8 cellular contexts compared by ENCODE assay signal in the genomic region with DNA sequence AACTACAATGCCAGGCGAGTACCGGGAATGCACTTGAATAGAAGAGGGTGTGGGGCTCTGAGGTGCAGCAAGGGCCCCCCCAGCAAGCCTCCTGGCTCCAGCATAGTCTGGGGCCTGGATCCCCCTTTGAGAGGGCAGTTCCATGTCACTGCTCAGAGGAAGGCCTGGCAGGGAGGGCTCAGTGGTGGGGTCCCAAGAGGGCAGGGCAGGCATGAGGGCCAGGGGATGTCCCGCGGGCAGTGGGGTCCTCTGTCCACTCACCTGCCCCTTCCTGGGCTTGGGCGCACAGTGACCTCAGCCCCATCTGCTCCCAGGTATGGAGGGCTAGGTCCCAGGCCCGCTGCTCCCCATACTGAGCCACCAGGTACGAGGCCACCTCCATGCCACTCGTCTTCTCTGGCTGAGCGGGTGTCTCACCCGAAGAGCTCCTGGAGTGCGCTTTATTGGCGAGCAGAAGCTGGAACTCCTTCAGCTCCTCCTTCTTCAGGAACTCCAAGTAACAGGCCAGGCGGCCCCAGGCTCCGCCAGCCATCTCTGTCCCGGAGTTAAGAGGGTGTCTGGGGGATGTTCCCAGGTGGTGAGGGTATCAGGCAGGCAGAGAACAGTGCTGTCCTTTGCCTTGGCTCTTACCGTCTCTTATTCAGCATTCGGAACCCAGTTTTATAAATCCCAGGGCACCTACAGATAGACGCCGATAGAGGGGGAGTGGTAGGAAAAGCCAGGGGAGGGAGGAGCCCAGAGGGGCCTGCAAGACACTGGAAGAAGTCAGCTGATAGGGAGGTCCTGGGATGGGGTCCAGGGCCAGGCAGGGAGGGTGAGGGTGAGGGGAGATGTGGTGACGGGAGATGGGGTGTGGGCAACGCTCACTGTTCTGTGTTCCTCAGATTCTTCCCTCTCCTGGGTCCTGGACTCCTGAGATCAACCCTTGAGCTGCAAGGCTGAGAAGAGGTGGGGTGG. TPM values are rescaled to one million over a fixed set of nuclear protein-coding genes. Genes with fewer than 3 reads are reported as not detected.
DNase-seq lines count a peak whose midpoint lies in the region; ATAC-seq, FAIRE-seq and TF ChIP-seq lines count a peak whose summit lies in the region.

No MANE protein-coding gene starts in this region.

- H4K8ac ChIP-seq in mesendoderm (ENCODE audit: low read depth, low read length) = no peak overlapping the region

- DNase-seq in activated T-cell treated with anti-CD3 and anti-CD28 coated beads, Interleukin-2, amount 50 U/mL, for 24 hours = peak; percentile 46
- DNase-seq in activated T-cell treated with anti-CD3 and anti-CD28 coated beads for 4 hours (no peak), Peyer's patch (no peak), fibroblast of lung (ENCODE audit: low read depth in 2 of 2) (no peak), small intestine (no peak), mesendoderm (no peak), HuH-7 (ENCODE audit: low spot score) (no peak)

- no peak overlapping the region for H3K56ac ChIP-seq in mesendoderm (ENCODE audit: low read length)

- H3K4me2 ChIP-seq in fibroblast of lung (ENCODE audit: extremely low read depth, insufficient read depth, low read length) = peak overlapping the region; percentile 88
- H3K4me2 ChIP-seq in mesendoderm (ENCODE audit: low read length) = no peak overlapping the region

- no peaks in the 10 kb centered on the region for H4K20me1 ChIP-seq in fibroblast of lung (ENCODE audit: control insufficient read depth, extremely low read depth, insufficient read depth, low read length)

- H3K4me1 Mint-ChIP-seq in activated T-cell treated with anti-CD3 and anti-CD28 coated beads, Interleukin-2, amount 50 U/mL, for 24 hours (ENCODE audit: low read depth) = peaks cover 78% of the 10 kb centered on the region

- H4K5ac ChIP-seq in mesendoderm (ENCODE audit: low read length) = no peak overlapping the region

- H3K27ac ChIP-seq in Peyer's patch (peak overlapping the region; percentile 72 to 96 (median 87)), fibroblast of lung (ENCODE audit: insufficient read depth, low read length) (peak overlapping the region; percentile 89), small intestine (ENCODE audit: low read depth in 1 of 2, low read length in 1 of 2) (peak overlapping the region; percentile 58 to 98), mesendoderm (ENCODE audit: low read depth, low read length) (no peak overlapping the region)

- H3K27me3 ChIP-seq in Peyer's patch (no peaks in the 10 kb centered on the region), fibroblast of lung (ENCODE audit: control insufficient read depth, insufficient read depth, low read length) (no peaks in the 10 kb centered on the region), small intestine (ENCODE audit: control insufficient read depth in 2 of 2, insufficient read depth in 2 of 2, low read length in 2 of 2) (no peaks in the 10 kb centered on the region), mesendoderm (ENCODE audit: insufficient read depth, low read length, poor library complexity) (no peaks in the 10 kb centered on the region)

- H3K4me3 Mint-ChIP-seq in activated T-cell treated with anti-CD3 and anti-CD28 coated beads, Interleukin-2, amount 50 U/mL, for 24 hours = peak overlapping the region; percentile 95

- H3K9me3 ChIP-seq in Peyer's patch (no peaks in the 10 kb centered on the region), fibroblast of lung (ENCODE audit: control insufficient read depth, insufficient read depth, low read depth, low read length) (no peaks in the 10 kb centered on the region), small intestine (ENCODE audit: control insufficient read depth, low read depth) (no peaks in the 10 kb centered on the region)

- H3K18ac ChIP-seq in mesendoderm (ENCODE audit: low read length) = no peak overlapping the region

- TF ChIP-seq CTCF in Peyer's patch (IDR thresholded peaks at IDR 0.05) (no peak), fibroblast of lung (conservative IDR thresholded peaks at IDR 0.05 in 1 of 2, IDR thresholded peaks at IDR 0.05 in 1 of 2; ENCODE audit: low read depth in 1 of 2, low read length in 2 of 2) (peak in 1 of 2 donors; percentile 2)

- H3K9ac ChIP-seq in fibroblast of lung (ENCODE audit: insufficient read depth, low read length) (peak overlapping the region; percentile 64), mesendoderm (ENCODE audit: low read length) (no peak overlapping the region)

- no peak overlapping the region for H2AK5ac ChIP-seq in mesendoderm (ENCODE audit: low read length)

- H2BK120ac ChIP-seq in mesendoderm (ENCODE audit: low read depth, low read length) = no peak overlapping the region

- H2AFZ ChIP-seq in fibroblast of lung (ENCODE audit: low read length) = peak overlapping the region; percentile 94

- no peak overlapping the region for H3K23ac ChIP-seq in mesendoderm (ENCODE audit: low read length)

- FAIRE-seq in small intestine (lab: Jason Lieb, UNC) = no peak

- H2BK15ac ChIP-seq in mesendoderm (replicated peaks; ENCODE audit: low read depth) = no peak overlapping the region

- peak overlapping the region; percentile 97 for H3K27ac Mint-ChIP-seq in activated T-cell treated with anti-CD3 and anti-CD28 coated beads, Interleukin-2, amount 50 U/mL, for 24 hours

- H3K79me2 ChIP-seq in fibroblast of lung (ENCODE audit: control insufficient read depth, insufficient read depth, low read length) (peaks cover 6% of the 10 kb centered on the region), mesendoderm (ENCODE audit: control insufficient read depth, insufficient read depth, low read length) (no peaks in the 10 kb centered on the region)

- no peaks in the 10 kb centered on the region for H3K9me3 Mint-ChIP-seq in activated T-cell treated with anti-CD3 and anti-CD28 coated beads, Interleukin-2, amount 50 U/mL, for 24 hours

- no peaks in the 10 kb centered on the region for H3K36me3 ChIP-seq in Peyer's patch
- H3K36me3 ChIP-seq in fibroblast of lung (ENCODE audit: control insufficient read depth, insufficient read depth, low read length) = peaks cover 4% of the 10 kb centered on the region
- no peaks in the 10 kb centered on the region for H3K36me3 ChIP-seq in small intestine (ENCODE audit: control insufficient read depth in 2 of 2, insufficient read depth in 2 of 2, low read length in 2 of 2)
- no peaks in the 10 kb centered on the region for H3K36me3 ChIP-seq in mesendoderm (ENCODE audit: control insufficient read depth, insufficient read depth, low read length)

- peaks cover 48% of the 10 kb centered on the region for H3K36me3 Mint-ChIP-seq in activated T-cell treated with anti-CD3 and anti-CD28 coated beads, Interleukin-2, amount 50 U/mL, for 24 hours (ENCODE audit: low read depth)

- H3K4me3 ChIP-seq in Peyer's patch (peak overlapping the region; percentile 48 to 57 (median 56)), fibroblast of lung (replicated peaks in 1 of 4; ENCODE audit: control extremely low read depth in 1 of 4, insufficient read depth in 1 of 4, low read depth in 3 of 4, low read length in 4 of 4) (peak overlapping the region; percentile 60 to 75 (median 68)), small intestine (ENCODE audit: low read depth in 1 of 2, low read length in 2 of 2) (peak overlapping the region; percentile 36 to 40), mesendoderm (ENCODE audit: low read length) (no peak overlapping the region)

- H3K4ac ChIP-seq in mesendoderm (ENCODE audit: low read depth, low read length) = no peak overlapping the region

- no peaks in the 10 kb centered on the region for H3K27me3 Mint-ChIP-seq in activated T-cell treated with anti-CD3 and anti-CD28 coated beads, Interleukin-2, amount 50 U/mL, for 24 hours

- no peak for TF ChIP-seq POLR2A in Peyer's patch (IDR thresholded peaks at IDR 0.05)

- ATAC-seq in GM18517 (IDR thresholded peaks at IDR 0.05; ENCODE audit: unreplicated experiment) = no peak

- peaks cover 0 to 30% (median 13%) of the 10 kb centered on the region in 4 donors for H3K4me1 ChIP-seq in Peyer's patch
- H3K4me1 ChIP-seq in fibroblast of lung (ENCODE audit: control insufficient read depth, extremely low read depth, insufficient read depth, low read length) = peaks cover 16% of the 10 kb centered on the region
- H3K4me1 ChIP-seq in small intestine (ENCODE audit: control insufficient read depth in 2 of 2, insufficient read depth in 1 of 2, low read depth in 1 of 2, low read length in 1 of 2) = peaks cover 0 to 5% of the 10 kb centered on the region in 2 donors
- H3K4me1 ChIP-seq in mesendoderm (ENCODE audit: control insufficient read depth, low read depth, low read length) = no peaks in the 10 kb centered on the region

- H3K79me1 ChIP-seq in mesendoderm (ENCODE audit: low read length) = no peaks in the 10 kb centered on the region

- WGBS in small intestine, 3 donors = 66 to 76% (median 74%) methylated on average over 21 of the region's 21 CpGs
- WGBS in mesendoderm (ENCODE audit: extremely low coverage, insufficient coverage, low lambda C conversion rate) = no CpG with 5 or more reads among the region's 21 CpGs

- no peak overlapping the region for H2BK5ac ChIP-seq in mesendoderm (ENCODE audit: low read length)

RNA-seq across cellular contexts. Expression of gene NLRP1, which starts 0.6 kb away (rescaled TPM):
- total RNA-seq in Peyer's patch (10 to 100 TPM in 3 of 4 donors, 1 to 10 TPM in 1; 8.6 to 80.0 (median 18.5) TPM), fibroblast of lung (11.8 and 22.1 TPM in 2 replicates)
- polyA plus RNA-seq in fibroblast of lung (23.1 and 35.1 TPM in 2 replicates), small intestine (10 to 100 TPM in 1 of 3 donors, 1 to 10 TPM in 2; 2.2 to 12.8 (median 3.5) TPM)
- polyA plus RNA-seq in fibroblast of lung (2012) = 35.9 and 61.2 TPM in 2 replicates
- polyA minus RNA-seq in fibroblast of lung (ENCODE audit: low replicate concordance) = 31.1 and 31.2 TPM in 2 replicates
- 1.7 TPM for polyA plus RNA-seq in mesendoderm (2013, experiment 1 of 2)
- polyA plus RNA-seq in mesendoderm (2013, experiment 2 of 2) = 1.4 TPM
